1 cellular context compared by ENCODE assay signal in the genomic region with DNA sequence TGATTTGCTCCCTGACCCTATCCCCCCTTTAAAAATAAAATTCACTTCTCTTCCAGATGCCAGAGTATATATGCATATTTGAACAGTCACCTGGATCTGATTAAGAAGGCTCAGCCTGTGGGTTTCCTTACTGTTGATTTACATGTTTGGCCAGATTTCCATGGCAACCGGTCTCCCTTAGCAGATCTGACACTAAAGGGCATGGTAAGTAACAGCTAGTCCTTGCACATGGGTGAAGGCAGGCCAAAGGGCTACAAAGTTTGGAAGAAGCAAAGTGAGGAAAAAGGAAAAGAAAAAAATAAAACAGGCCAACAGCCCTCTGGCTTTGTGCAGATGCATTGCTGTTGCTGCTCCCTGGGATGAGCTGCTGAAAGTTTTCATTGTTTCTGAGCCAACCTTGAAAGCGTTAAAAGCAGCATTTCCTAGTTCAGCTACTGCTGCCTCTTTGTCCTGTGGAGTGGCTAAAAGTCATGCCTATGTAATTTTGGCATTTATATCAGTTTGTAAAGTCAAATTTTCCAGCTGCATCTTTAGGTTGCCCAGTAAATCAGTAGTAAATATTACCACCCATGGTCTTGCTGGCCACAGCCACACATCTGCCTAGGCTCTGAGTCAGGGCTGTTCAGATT.
TF ChIP-seq lines count a peak whose summit lies in the region.

No MANE protein-coding gene starts in this region.

TF ChIP-seq in GM23338, 12 proteins besides CTCF, POLR2A, EP300 and RAD21 (continued from another document):
- TF ChIP-seq, protein P1, sequence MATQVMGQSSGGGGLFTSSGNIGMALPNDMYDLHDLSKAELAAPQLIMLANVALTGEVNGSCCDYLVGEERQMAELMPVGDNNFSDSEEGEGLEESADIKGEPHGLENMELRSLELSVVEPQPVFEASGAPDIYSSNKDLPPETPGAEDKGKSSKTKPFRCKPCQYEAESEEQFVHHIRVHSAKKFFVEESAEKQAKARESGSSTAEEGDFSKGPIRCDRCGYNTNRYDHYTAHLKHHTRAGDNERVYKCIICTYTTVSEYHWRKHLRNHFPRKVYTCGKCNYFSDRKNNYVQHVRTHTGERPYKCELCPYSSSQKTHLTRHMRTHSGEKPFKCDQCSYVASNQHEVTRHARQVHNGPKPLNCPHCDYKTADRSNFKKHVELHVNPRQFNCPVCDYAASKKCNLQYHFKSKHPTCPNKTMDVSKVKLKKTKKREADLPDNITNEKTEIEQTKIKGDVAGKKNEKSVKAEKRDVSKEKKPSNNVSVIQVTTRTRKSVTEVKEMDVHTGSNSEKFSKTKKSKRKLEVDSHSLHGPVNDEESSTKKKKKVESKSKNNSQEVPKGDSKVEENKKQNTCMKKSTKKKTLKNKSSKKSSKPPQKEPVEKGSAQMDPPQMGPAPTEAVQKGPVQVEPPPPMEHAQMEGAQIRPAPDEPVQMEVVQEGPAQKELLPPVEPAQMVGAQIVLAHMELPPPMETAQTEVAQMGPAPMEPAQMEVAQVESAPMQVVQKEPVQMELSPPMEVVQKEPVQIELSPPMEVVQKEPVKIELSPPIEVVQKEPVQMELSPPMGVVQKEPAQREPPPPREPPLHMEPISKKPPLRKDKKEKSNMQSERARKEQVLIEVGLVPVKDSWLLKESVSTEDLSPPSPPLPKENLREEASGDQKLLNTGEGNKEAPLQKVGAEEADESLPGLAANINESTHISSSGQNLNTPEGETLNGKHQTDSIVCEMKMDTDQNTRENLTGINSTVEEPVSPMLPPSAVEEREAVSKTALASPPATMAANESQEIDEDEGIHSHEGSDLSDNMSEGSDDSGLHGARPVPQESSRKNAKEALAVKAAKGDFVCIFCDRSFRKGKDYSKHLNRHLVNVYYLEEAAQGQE (IDR thresholded peaks at IDR 0.05; ENCODE audit: unreplicated experiment): no peak
- TF ChIP-seq CREB1 (CRISPR knock-in tag; IDR thresholded peaks at IDR 0.05; ENCODE audit: low read depth): no peak
- TF ChIP-seq, protein P2, sequence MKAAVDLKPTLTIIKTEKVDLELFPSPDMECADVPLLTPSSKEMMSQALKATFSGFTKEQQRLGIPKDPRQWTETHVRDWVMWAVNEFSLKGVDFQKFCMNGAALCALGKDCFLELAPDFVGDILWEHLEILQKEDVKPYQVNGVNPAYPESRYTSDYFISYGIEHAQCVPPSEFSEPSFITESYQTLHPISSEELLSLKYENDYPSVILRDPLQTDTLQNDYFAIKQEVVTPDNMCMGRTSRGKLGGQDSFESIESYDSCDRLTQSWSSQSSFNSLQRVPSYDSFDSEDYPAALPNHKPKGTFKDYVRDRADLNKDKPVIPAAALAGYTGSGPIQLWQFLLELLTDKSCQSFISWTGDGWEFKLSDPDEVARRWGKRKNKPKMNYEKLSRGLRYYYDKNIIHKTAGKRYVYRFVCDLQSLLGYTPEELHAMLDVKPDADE (IDR thresholded peaks at IDR 0.05): no peak
- no peak for TF ChIP-seq EZH2phosphoT487 (IDR thresholded peaks at IDR 0.05; ENCODE audit: unreplicated experiment)
- TF ChIP-seq ZNF331 (CRISPR knock-in tag; IDR thresholded peaks at IDR 0.05; ENCODE audit: low read depth): no peak
TF ChIP-seq in GM23338: peak in this region for 0.
